In the genomic region with DNA sequence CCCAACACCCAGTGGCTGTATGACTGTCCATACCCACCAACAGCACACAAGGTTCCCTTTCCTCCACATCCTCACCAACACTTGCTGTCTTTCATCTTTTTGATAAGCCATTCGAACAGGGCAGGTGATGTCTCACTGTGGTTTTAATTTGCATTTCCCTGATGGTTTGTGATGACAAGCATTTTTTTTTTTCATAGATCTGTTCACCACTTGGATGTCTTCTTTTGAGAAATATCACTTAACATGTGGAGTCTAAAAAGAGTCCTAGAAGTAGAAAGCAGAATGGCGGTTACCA, we compare ENCODE assay signal across 17 cellular contexts.
DNase-seq lines count a peak whose midpoint lies in the region; ATAC-seq and TF ChIP-seq lines count a peak whose summit lies in the region.
"Had no signal": no experiment of that assay in that cellular context is flagged by ENCODE, and none has a peak within 500 bp of the region (broad histone marks: within the 10 kb centered on the region; RNA-seq: fewer than 3 reads in every experiment).

No MANE protein-coding gene starts in this region.

- H3K9me3 ChIP-seq in BLaER1 (no peaks in the 10 kb centered on the region), Karpas-422 (ENCODE audit: low read length) (no peaks in the 10 kb centered on the region), muscle layer of colon (ENCODE audit: low read length) (no peaks in the 10 kb centered on the region), sigmoid colon (no peaks in the 10 kb centered on the region)
- H3K9me3 ChIP-seq: A549 had no signal

- H3K4me1 ChIP-seq in BLaER1, result peaks cover 94% of the 10 kb centered on the region
- peaks cover 35% of the 10 kb centered on the region for H3K4me1 ChIP-seq in Karpas-422 (ENCODE audit: low read length)
- H3K4me1 ChIP-seq in muscle layer of colon (ENCODE audit: insufficient read depth, low read length), result peaks cover 77% of the 10 kb centered on the region
- peaks cover 6 to 80% (median 77%) of the 10 kb centered on the region in 4 donors for H3K4me1 ChIP-seq in sigmoid colon
- H3K4me1 ChIP-seq: A549 had no signal

- H2AFZ ChIP-seq in Karpas-422 (ENCODE audit: low read length), result no peak overlapping the region

- H3K4me3 ChIP-seq in BLaER1, result no peak overlapping the region
- no peak overlapping the region for H3K4me3 ChIP-seq in Karpas-422 (ENCODE audit: low read length)
- no peak overlapping the region for H3K4me3 ChIP-seq in muscle layer of colon (ENCODE audit: low read depth in 1 of 2, low read length in 2 of 2)
- H3K4me3 ChIP-seq in sigmoid colon, result no peak overlapping the region
- H3K4me3 ChIP-seq: A549 had no signal

- WGBS in sigmoid colon, 2 donors, result 66 to 77% methylated on average over 2 of the region's 2 CpGs

- H3K36me3 ChIP-seq in BLaER1, result no peaks in the 10 kb centered on the region
- H3K36me3 ChIP-seq in Karpas-422 (ENCODE audit: insufficient read depth, low read length), result no peaks in the 10 kb centered on the region
- no peaks in the 10 kb centered on the region for H3K36me3 ChIP-seq in muscle layer of colon (ENCODE audit: insufficient read depth, low read length)
- H3K36me3 ChIP-seq in sigmoid colon, result no peaks in the 10 kb centered on the region

- H3K4me3 Mint-ChIP-seq in activated CD8-positive, alpha-beta T cell treated with anti-CD3 and anti-CD28 coated beads, Interleukin-2, amount 10 ng/mL, durations not matched to agents 7 days and 5 days, result no peak overlapping the region
- H3K4me3 Mint-ChIP-seq: CD14-positive monocyte had no signal

- H3K36me3 Mint-ChIP-seq in activated CD8-positive, alpha-beta T cell treated with anti-CD3 and anti-CD28 coated beads, Interleukin-2, amount 10 ng/mL, durations not matched to agents 7 days and 5 days (ENCODE audit: low read depth), result no peaks in the 10 kb centered on the region
- H3K36me3 Mint-ChIP-seq: CD14-positive monocyte had no signal

- intact Hi-C loops in sigmoid colon (cut with DNase I), result loop anchor here (10.0 kb wide), 1 partner anchor 658 kb away; no protein-coding TSS in a partner anchor

- CTCF ChIA-PET in activated CD8-positive, alpha-beta T cell treated with anti-CD3 and anti-CD28 coated beads, Interleukin-2, amount 10 ng/mL, durations not matched to agents 7 days and 5 days (lab: Charles Lee), result no interaction called here

- TF ChIP-seq EP300 in sigmoid colon (IDR thresholded peaks at IDR 0.05), result no peak

- TF ChIP-seq CTCF in sigmoid colon (IDR thresholded peaks at IDR 0.05), result no peak

- DNase-seq in Karpas-422, result peak; percentile 67
- no peak for DNase-seq in sigmoid colon
- DNase-seq in activated CD8-positive, alpha-beta T cell treated with anti-CD3 and anti-CD28 coated beads, Interleukin-2, amount 10 ng/mL, durations not matched to agents 7 days and 5 days, result no peak
- no peak for DNase-seq in NCI-H1092 treated with DMSO at 0.1 percent for 48 hours (lab: John Stamatoyannopoulos, UW)
- no peak for DNase-seq in NCI-H2171 treated with DMSO at 0.1 percent for 48 hours (lab: John Stamatoyannopoulos, UW)
- DNase-seq: DMS 273 treated with DMSO at 0.1 percent for 48 hours, EL, GOT3, NCI-H187, NCI-H69, SIG-M5 had no signal

- no peaks in the 10 kb centered on the region for H3K9me2 ChIP-seq in Karpas-422 (replicated peaks; ENCODE audit: insufficient read depth, low read length)

- no peak overlapping the region for H3K9ac ChIP-seq in BLaER1
- H3K9ac ChIP-seq in Karpas-422 (ENCODE audit: low read length), result no peak overlapping the region
- no peak overlapping the region for H3K9ac ChIP-seq in muscle layer of colon (ENCODE audit: low read length)
- H3K9ac ChIP-seq: KMS-11 had no signal

- H3K4me2 ChIP-seq in BLaER1, result peak overlapping the region; percentile 90
- no peak overlapping the region for H3K4me2 ChIP-seq in Karpas-422 (ENCODE audit: low read depth, low read length, poor library complexity, severe bottlenecking)
- H3K4me2 ChIP-seq: A549, KMS-11 had no signal

- peak overlapping the region; percentile 87; the same call in 1 of the 2 replicates for H3K27ac ChIP-seq in BLaER1
- H3K27ac ChIP-seq in Karpas-422 (ENCODE audit: low read length), result no peak overlapping the region
- peak overlapping the region; percentile 96 for H3K27ac ChIP-seq in muscle layer of colon (ENCODE audit: low read depth, low read length)
- peak overlapping the region in 3 of 4 donors; percentile 93 to 95 (median 93) for H3K27ac ChIP-seq in sigmoid colon
- H3K27ac ChIP-seq: A549, KMS-11 had no signal

- peaks cover 5% of the 10 kb centered on the region for H3K27me3 Mint-ChIP-seq in activated CD8-positive, alpha-beta T cell treated with anti-CD3 and anti-CD28 coated beads, Interleukin-2, amount 10 ng/mL, durations not matched to agents 7 days and 5 days (ENCODE audit: low read depth)

- POLR2A ChIA-PET in activated CD8-positive, alpha-beta T cell treated with anti-CD3 and anti-CD28 coated beads, Interleukin-2, amount 10 ng/mL, durations not matched to agents 7 days and 5 days (lab: Charles Lee), result no interaction called here

- no peak for ATAC-seq in activated CD8-positive, alpha-beta T cell treated with anti-CD3 and anti-CD28 coated beads, Interleukin-2, amount 10 ng/mL, durations not matched to agents 7 days and 5 days
- no peak for ATAC-seq in HG03108 (IDR thresholded peaks at IDR 0.05; ENCODE audit: unreplicated experiment)
- ATAC-seq: A549 had no signal

- H4K20me1 ChIP-seq in BLaER1 (no peaks in the 10 kb centered on the region), Karpas-422 (ENCODE audit: insufficient read depth, low read depth, low read length) (no peaks in the 10 kb centered on the region)

- no peak for TF ChIP-seq POLR2A in sigmoid colon (IDR thresholded peaks at IDR 0.05)

- no peaks in the 10 kb centered on the region for H3K79me2 ChIP-seq in Karpas-422 (ENCODE audit: low read length)

- no peak overlapping the region for H3K27ac Mint-ChIP-seq in activated CD8-positive, alpha-beta T cell treated with anti-CD3 and anti-CD28 coated beads, Interleukin-2, amount 10 ng/mL, durations not matched to agents 7 days and 5 days
- H3K27ac Mint-ChIP-seq: CD14-positive monocyte had no signal

- H3K4me1 Mint-ChIP-seq in activated CD8-positive, alpha-beta T cell treated with anti-CD3 and anti-CD28 coated beads, Interleukin-2, amount 10 ng/mL, durations not matched to agents 7 days and 5 days (ENCODE audit: low read depth), result no peaks in the 10 kb centered on the region
- H3K4me1 Mint-ChIP-seq: CD14-positive monocyte had no signal

- H3K9me3 Mint-ChIP-seq in activated CD8-positive, alpha-beta T cell treated with anti-CD3 and anti-CD28 coated beads, Interleukin-2, amount 10 ng/mL, durations not matched to agents 7 days and 5 days (ENCODE audit: insufficient read depth), result no peaks in the 10 kb centered on the region

- H3K27me3 ChIP-seq in BLaER1 (no peaks in the 10 kb centered on the region), Karpas-422 (ENCODE audit: low read length) (0 out of 2 replicates have a peak, but pooled peaks cover 2% of the 10 kb centered on the region), muscle layer of colon (ENCODE audit: control insufficient read depth in 1 of 2, insufficient read depth in 2 of 2, low read length in 2 of 2) (no peaks in the 10 kb centered on the region), sigmoid colon (no peaks in the 10 kb centered on the region)
